1 cellular context compared by ENCODE assay signal in the genomic region with DNA sequence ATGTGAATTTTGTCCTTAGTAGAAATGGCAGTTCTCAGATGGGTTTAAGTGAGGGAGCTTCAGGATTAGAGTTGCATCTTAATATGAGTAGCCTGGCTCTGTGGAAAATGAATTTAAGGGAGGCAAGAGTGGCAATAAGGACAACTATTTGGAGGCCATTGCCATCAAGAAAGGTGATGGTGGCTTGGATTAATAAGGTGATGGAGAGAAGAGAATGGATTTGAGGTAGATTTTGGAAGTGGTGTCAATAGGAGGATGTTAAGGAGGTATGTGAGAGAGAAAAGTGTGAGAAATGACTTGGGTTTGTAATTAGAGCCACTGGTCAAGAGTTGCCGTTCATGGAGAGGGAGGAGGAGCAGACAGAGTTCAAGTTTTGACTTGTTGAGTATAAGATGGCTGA.
TF ChIP-seq lines count a peak whose summit lies in the region.

No MANE protein-coding gene starts in this region.

TF ChIP-seq in GM23338, 12 proteins besides CTCF, POLR2A, EP300 and RAD21:
- TF ChIP-seq STAT1 (IDR thresholded peaks at IDR 0.05; ENCODE audit: unreplicated experiment) (no peak), ZNF331 (CRISPR knock-in tag; IDR thresholded peaks at IDR 0.05; ENCODE audit: low read depth) (no peak), EZH2 (IDR thresholded peaks at IDR 0.05; ENCODE audit: low read depth, unreplicated experiment) (no peak), NANOG (IDR thresholded peaks at IDR 0.05; ENCODE audit: borderline replicate concordance) (no peak), CREB1 (CRISPR knock-in tag; IDR thresholded peaks at IDR 0.05; ENCODE audit: low read depth) (no peak), POLR2AphosphoS5 (IDR thresholded peaks at IDR 0.05; ENCODE audit: low read depth) (no peak), ZNF114 (CRISPR knock-in tag; IDR thresholded peaks at IDR 0.05) (no peak), EZH2phosphoT487 (IDR thresholded peaks at IDR 0.05; ENCODE audit: unreplicated experiment) (no peak), JUNB (IDR thresholded peaks at IDR 0.05; ENCODE audit: unreplicated experiment) (no peak)
- TF ChIP-seq, protein P1, sequence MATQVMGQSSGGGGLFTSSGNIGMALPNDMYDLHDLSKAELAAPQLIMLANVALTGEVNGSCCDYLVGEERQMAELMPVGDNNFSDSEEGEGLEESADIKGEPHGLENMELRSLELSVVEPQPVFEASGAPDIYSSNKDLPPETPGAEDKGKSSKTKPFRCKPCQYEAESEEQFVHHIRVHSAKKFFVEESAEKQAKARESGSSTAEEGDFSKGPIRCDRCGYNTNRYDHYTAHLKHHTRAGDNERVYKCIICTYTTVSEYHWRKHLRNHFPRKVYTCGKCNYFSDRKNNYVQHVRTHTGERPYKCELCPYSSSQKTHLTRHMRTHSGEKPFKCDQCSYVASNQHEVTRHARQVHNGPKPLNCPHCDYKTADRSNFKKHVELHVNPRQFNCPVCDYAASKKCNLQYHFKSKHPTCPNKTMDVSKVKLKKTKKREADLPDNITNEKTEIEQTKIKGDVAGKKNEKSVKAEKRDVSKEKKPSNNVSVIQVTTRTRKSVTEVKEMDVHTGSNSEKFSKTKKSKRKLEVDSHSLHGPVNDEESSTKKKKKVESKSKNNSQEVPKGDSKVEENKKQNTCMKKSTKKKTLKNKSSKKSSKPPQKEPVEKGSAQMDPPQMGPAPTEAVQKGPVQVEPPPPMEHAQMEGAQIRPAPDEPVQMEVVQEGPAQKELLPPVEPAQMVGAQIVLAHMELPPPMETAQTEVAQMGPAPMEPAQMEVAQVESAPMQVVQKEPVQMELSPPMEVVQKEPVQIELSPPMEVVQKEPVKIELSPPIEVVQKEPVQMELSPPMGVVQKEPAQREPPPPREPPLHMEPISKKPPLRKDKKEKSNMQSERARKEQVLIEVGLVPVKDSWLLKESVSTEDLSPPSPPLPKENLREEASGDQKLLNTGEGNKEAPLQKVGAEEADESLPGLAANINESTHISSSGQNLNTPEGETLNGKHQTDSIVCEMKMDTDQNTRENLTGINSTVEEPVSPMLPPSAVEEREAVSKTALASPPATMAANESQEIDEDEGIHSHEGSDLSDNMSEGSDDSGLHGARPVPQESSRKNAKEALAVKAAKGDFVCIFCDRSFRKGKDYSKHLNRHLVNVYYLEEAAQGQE (IDR thresholded peaks at IDR 0.05; ENCODE audit: unreplicated experiment), result no peak
- TF ChIP-seq, protein P2, sequence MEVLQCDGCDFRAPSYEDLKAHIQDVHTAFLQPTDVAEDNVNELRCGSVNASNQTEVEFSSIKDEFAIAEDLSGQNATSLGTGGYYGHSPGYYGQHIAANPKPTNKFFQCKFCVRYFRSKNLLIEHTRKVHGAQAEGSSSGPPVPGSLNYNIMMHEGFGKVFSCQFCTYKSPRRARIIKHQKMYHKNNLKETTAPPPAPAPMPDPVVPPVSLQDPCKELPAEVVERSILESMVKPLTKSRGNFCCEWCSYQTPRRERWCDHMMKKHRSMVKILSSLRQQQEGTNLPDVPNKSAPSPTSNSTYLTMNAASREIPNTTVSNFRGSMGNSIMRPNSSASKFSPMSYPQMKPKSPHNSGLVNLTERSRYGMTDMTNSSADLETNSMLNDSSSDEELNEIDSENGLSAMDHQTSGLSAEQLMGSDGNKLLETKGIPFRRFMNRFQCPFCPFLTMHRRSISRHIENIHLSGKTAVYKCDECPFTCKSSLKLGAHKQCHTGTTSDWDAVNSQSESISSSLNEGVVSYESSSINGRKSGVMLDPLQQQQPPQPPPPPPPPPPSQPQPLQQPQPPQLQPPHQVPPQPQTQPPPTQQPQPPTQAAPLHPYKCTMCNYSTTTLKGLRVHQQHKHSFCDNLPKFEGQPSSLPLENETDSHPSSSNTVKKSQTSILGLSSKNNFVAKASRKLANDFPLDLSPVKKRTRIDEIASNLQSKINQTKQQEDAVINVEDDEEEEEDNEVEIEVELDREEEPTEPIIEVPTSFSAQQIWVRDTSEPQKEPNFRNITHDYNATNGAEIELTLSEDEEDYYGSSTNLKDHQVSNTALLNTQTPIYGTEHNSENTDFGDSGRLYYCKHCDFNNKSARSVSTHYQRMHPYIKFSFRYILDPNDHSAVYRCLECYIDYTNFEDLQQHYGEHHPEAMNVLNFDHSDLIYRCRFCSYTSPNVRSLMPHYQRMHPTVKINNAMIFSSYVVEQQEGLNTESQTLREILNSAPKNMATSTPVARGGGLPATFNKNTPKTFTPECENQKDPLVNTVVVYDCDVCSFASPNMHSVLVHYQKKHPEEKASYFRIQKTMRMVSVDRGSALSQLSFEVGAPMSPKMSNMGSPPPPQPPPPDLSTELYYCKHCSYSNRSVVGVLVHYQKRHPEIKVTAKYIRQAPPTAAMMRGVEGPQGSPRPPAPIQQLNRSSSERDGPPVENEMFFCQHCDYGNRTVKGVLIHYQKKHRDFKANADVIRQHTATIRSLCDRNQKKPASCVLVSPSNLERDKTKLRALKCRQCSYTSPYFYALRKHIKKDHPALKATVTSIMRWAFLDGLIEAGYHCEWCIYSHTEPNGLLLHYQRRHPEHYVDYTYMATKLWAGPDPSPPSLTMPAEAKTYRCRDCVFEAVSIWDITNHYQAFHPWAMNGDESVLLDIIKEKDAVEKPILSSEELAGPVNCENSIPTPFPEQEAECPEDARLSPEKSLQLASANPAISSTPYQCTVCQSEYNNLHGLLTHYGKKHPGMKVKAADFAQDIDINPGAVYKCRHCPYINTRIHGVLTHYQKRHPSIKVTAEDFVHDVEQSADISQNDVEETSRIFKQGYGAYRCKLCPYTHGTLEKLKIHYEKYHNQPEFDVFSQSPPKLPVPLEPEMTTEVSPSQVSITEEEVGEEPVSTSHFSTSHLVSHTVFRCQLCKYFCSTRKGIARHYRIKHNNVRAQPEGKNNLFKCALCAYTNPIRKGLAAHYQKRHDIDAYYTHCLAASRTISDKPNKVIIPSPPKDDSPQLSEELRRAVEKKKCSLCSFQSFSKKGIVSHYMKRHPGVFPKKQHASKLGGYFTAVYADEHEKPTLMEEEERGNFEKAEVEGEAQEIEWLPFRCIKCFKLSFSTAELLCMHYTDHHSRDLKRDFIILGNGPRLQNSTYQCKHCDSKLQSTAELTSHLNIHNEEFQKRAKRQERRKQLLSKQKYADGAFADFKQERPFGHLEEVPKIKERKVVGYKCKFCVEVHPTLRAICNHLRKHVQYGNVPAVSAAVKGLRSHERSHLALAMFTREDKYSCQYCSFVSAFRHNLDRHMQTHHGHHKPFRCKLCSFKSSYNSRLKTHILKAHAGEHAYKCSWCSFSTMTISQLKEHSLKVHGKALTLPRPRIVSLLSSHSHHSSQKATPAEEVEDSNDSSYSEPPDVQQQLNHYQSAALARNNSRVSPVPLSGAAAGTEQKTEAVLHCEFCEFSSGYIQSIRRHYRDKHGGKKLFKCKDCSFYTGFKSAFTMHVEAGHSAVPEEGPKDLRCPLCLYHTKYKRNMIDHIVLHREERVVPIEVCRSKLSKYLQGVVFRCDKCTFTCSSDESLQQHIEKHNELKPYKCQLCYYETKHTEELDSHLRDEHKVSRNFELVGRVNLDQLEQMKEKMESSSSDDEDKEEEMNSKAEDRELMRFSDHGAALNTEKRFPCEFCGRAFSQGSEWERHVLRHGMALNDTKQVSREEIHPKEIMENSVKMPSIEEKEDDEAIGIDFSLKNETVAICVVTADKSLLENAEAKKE (CRISPR knock-in tag; IDR thresholded peaks at IDR 0.05), result no peak
- TF ChIP-seq, protein P3, sequence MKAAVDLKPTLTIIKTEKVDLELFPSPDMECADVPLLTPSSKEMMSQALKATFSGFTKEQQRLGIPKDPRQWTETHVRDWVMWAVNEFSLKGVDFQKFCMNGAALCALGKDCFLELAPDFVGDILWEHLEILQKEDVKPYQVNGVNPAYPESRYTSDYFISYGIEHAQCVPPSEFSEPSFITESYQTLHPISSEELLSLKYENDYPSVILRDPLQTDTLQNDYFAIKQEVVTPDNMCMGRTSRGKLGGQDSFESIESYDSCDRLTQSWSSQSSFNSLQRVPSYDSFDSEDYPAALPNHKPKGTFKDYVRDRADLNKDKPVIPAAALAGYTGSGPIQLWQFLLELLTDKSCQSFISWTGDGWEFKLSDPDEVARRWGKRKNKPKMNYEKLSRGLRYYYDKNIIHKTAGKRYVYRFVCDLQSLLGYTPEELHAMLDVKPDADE (IDR thresholded peaks at IDR 0.05), result no peak
